ENCODE assay signal across 32 cellular contexts in genomic region chrX:132040066-132040465, GRCh38.
"Had no signal": no experiment of that assay in that cellular context is flagged by ENCODE, and none has a peak within 500 bp of the region (broad histone marks: within the 10 kb centered on the region; RNA-seq: fewer than 3 reads in every experiment).

No MANE protein-coding gene starts in this region.

- FAIRE-seq: TTC549 had no signal

- H3K4me3 ChIP-seq: ascending aorta, body of pancreas, breast epithelium, Peyer's patch, SJSA1 had no signal

- H3K36me3 Mint-ChIP-seq: activated naive CD4-positive, alpha-beta T cell treated with anti-CD3 and anti-CD28 coated beads, Interleukin-2, amount 50 U/mL, for 24 hours had no signal

- H3K4me3 Mint-ChIP-seq: activated CD4-positive, alpha-beta T cell treated with anti-CD3 and anti-CD28 coated beads, Interleukin-2, amount 10 ng/mL, durations not matched to agents 24 days and 14 days; activated CD8-positive, alpha-beta T cell treated with anti-CD3 and anti-CD28 coated beads for 36 hours; activated naive CD4-positive, alpha-beta T cell treated with anti-CD3 and anti-CD28 coated beads, Interleukin-2, amount 50 U/mL, for 24 hours; activated naive CD8-positive, alpha-beta T cell treated with anti-CD3 and anti-CD28 coated beads, Interleukin-2, amount 10 ng/mL, durations not matched to agents 7 days and 5 days; T-helper 1 cell treated with Interleukin-12 subunit alpha and Interleukin-12 subunit beta and Interleukin-4 antibody, amounts not matched to agents 30 μg/mL and 1 μg/mL, for 36 hours; T-helper 2 cell treated with Interferon-gamma antibody and Interleukin-4, amounts not matched to agents 5 μg/mL and 100 μg/mL, for 36 hours had no signal

- H3K9me3 ChIP-seq: ascending aorta, body of pancreas, breast epithelium, Peyer's patch, SJSA1, SK-N-SH had no signal

- H3K27me3 Mint-ChIP-seq: activated CD4-positive, alpha-beta T cell treated with anti-CD3 and anti-CD28 coated beads, Interleukin-2, amount 10 ng/mL, durations not matched to agents 24 days and 14 days; activated CD8-positive, alpha-beta T cell treated with anti-CD3 and anti-CD28 coated beads for 36 hours; activated naive CD4-positive, alpha-beta T cell treated with anti-CD3 and anti-CD28 coated beads, Interleukin-2, amount 50 U/mL, for 24 hours; activated naive CD8-positive, alpha-beta T cell treated with anti-CD3 and anti-CD28 coated beads, Interleukin-2, amount 10 ng/mL, durations not matched to agents 7 days and 5 days had no signal

- DNase-seq: activated CD4-positive, alpha-beta T cell treated with anti-CD3 and anti-CD28 coated beads, Interleukin-2, amount 10 ng/mL, durations not matched to agents 24 days and 14 days; activated CD4-positive, alpha-beta T cell treated with anti-CD3 and anti-CD28 coated beads, Interleukin-2, amount 50 U/mL, for 4 hours; activated CD8-positive, alpha-beta T cell treated with anti-CD3 and anti-CD28 coated beads for 36 hours; activated gamma-delta T cell; activated naive CD4-positive, alpha-beta T cell treated with Interleukin-2 at 50 U/mL for 16 hours; activated naive CD8-positive, alpha-beta T cell treated with anti-CD3 and anti-CD28 coated beads, Interleukin-2, amount 10 ng/mL, durations not matched to agents 7 days and 5 days; activated T-cell treated with anti-CD3 and anti-CD28 coated beads, Interleukin-2, amount 50 U/mL, for 1 hour; activated T-cell treated with anti-CD3 and anti-CD28 coated beads, Interleukin-2, amount 50 U/mL, for 72 hours; amygdala; body of pancreas; caudate nucleus; NCI-H1105 treated with DMSO at 0.1 percent for 48 hours; NCI-H1436; NCI-H1694; NCI-H1930; NCI-H510A; NCI-H526; NCI-H748 treated with DMSO at 0.1 percent for 48 hours; NK-92 treated with Interleukin-12 subunit alpha and Interleukin-12 subunit beta, amount 100 ng/mL, for 24 hours; PC-3; Peyer's patch; RPMI8226; SHP77 treated with DMSO at 0.1 percent for 48 hours; SK-N-SH had no signal

- H3K36me3 ChIP-seq: ascending aorta, breast epithelium, Peyer's patch, SJSA1 had no signal

- H3K27ac Mint-ChIP-seq: activated CD4-positive, alpha-beta T cell treated with anti-CD3 and anti-CD28 coated beads, Interleukin-2, amount 10 ng/mL, durations not matched to agents 24 days and 14 days; activated CD8-positive, alpha-beta T cell treated with anti-CD3 and anti-CD28 coated beads for 36 hours; activated naive CD8-positive, alpha-beta T cell treated with anti-CD3 and anti-CD28 coated beads, Interleukin-2, amount 10 ng/mL, durations not matched to agents 7 days and 5 days; activated T-cell treated with anti-CD3 and anti-CD28 coated beads, Interleukin-2, amount 50 U/mL, for 72 hours; activated T-helper 2 cell treated with anti-CD3 and anti-CD28 coated beads, Interferon-gamma antibody, Interleukin-2, Interleukin-4, amounts not matched to agents 10 μg/mL and 5 μg/mL and 100 μg/mL, durations not matched to agents 14 hours and 24 hours and 36 hours; T-helper 1 cell treated with Interleukin-12 subunit alpha and Interleukin-12 subunit beta and Interleukin-4 antibody, amounts not matched to agents 30 μg/mL and 1 μg/mL, for 36 hours; T-helper 2 cell treated with Interferon-gamma antibody and Interleukin-4, amounts not matched to agents 5 μg/mL and 100 μg/mL, for 36 hours had no signal

- H3K4me1 ChIP-seq: ascending aorta, body of pancreas, breast epithelium, Peyer's patch, SJSA1 had no signal

- H3K9me3 Mint-ChIP-seq: activated CD4-positive, alpha-beta T cell treated with anti-CD3 and anti-CD28 coated beads, Interleukin-2, amount 10 ng/mL, durations not matched to agents 24 days and 14 days; activated CD8-positive, alpha-beta T cell treated with anti-CD3 and anti-CD28 coated beads for 36 hours; activated naive CD4-positive, alpha-beta T cell treated with anti-CD3 and anti-CD28 coated beads, Interleukin-2, amount 50 U/mL, for 24 hours; activated naive CD8-positive, alpha-beta T cell treated with anti-CD3 and anti-CD28 coated beads, Interleukin-2, amount 10 ng/mL, durations not matched to agents 7 days and 5 days; activated T-cell treated with anti-CD3 and anti-CD28 coated beads, Interleukin-2, amount 50 U/mL, for 72 hours; activated T-helper 2 cell treated with anti-CD3 and anti-CD28 coated beads, Interferon-gamma antibody, Interleukin-2, Interleukin-4, amounts not matched to agents 10 μg/mL and 5 μg/mL and 100 μg/mL, durations not matched to agents 14 hours and 24 hours and 36 hours; T-helper 1 cell treated with Interleukin-12 subunit alpha and Interleukin-12 subunit beta and Interleukin-4 antibody, amounts not matched to agents 30 μg/mL and 1 μg/mL, for 36 hours; T-helper 2 cell treated with Interferon-gamma antibody and Interleukin-4, amounts not matched to agents 5 μg/mL and 100 μg/mL, for 36 hours had no signal

- H3K27me3 ChIP-seq: ascending aorta, body of pancreas, Peyer's patch, SJSA1 had no signal
